Comparison of ENCODE assay signal across 26 cellular contexts in genomic region chr5:154601014-154601413, GRCh38.
"Had no signal": no experiment of that assay in that cellular context is flagged by ENCODE, and none has a peak within 500 bp of the region (broad histone marks: within the 10 kb centered on the region; RNA-seq: fewer than 3 reads in every experiment).

No MANE protein-coding gene starts in this region.

- FAIRE-seq: urothelium cell line had no signal

- H3K27me3 ChIP-seq: testis, thyroid gland, upper lobe of left lung, uterus, vagina had no signal

- H3K9me3 ChIP-seq: stomach, suprapubic skin, testis, thoracic aorta, thyroid gland, tibial artery, tibial nerve, transverse colon, upper lobe of left lung, upper lobe of right lung, uterus, vagina had no signal

- H3K4me1 ChIP-seq: testis, thyroid gland, upper lobe of right lung, uterus had no signal

- DNase-seq: stimulated activated CD4-positive, alpha-beta T cell treated with anti-CD3 and anti-CD28 coated beads, Interleukin-2, amount 100 ng/mL, for 48 hours; stimulated activated CD4-positive, alpha-beta T cell treated with anti-CD3 and anti-CD28 coated beads, Interleukin-4, amount 100 ng/mL, for 1 hour; stimulated activated CD4-positive, alpha-beta T cell treated with anti-CD3 and anti-CD28 coated beads, Interleukin-4, amount 100 ng/mL, for 24 hours; stimulated activated CD4-positive, alpha-beta T cell treated with anti-CD3 and anti-CD28 coated beads, Interleukin-4, amount 100 ng/mL, for 4 hours; stimulated activated CD8-positive, alpha-beta memory T cell treated with anti-CD3 and anti-CD28 coated beads, Interleukin-4, amount 100 ng/mL, for 48 hours; stimulated activated naive B cell treated with anti-CD40 and anti-IgM and Interleukin-4, amounts not matched to agents 10 μg/mL and 1 μg/mL and 100 μg/mL, for 72 hours; stimulated activated naive CD4-positive, alpha-beta T cell; stimulated activated naive CD4-positive, alpha-beta T cell treated with Interleukin-2 at 50 U/mL for 16 hours; stimulated activated naive CD8-positive, alpha-beta T cell treated with anti-CD3 and anti-CD28 coated beads, Interleukin-15, amount 100 ng/mL, for 72 hours; stimulated activated naive CD8-positive, alpha-beta T cell treated with anti-CD3 and anti-CD28 coated beads, Interleukin-15, Interleukin-2, amounts not matched to agents 100 U/mL and 50 U/mL, for 24 hours; stomach; substantia nigra; testis; thyroid gland; tibial artery; transverse colon; upper lobe of left lung; upper lobe of right lung; uterus had no signal

- H3K36me3 ChIP-seq: stomach, suprapubic skin, thoracic aorta, thyroid gland, tibial artery, tibial nerve, transverse colon, upper lobe of left lung, upper lobe of right lung, uterus, vagina had no signal

- ATAC-seq: stimulated activated effector memory CD8-positive, alpha-beta T cell treated with anti-CD3 and anti-CD28 coated beads, Interleukin-12 subunit alpha, Interleukin-12 subunit beta, amount 100 ng/mL, for 72 hours; stimulated activated memory B cell treated with anti-CD40 and anti-IgM and Interleukin-4, amounts not matched to agents 10 μg/mL and 1 μg/mL and 100 μg/mL, for 72 hours; stimulated activated naive B cell treated with anti-CD40 and anti-IgM and Interleukin-4, amounts not matched to agents 10 μg/mL and 1 μg/mL and 100 μg/mL, for 72 hours; stimulated activated naive CD8-positive, alpha-beta T cell treated with anti-CD3 and anti-CD28 coated beads, Interleukin-15, amount 100 ng/mL, for 72 hours; stimulated activated naive CD8-positive, alpha-beta T cell treated with anti-CD3 and anti-CD28 coated beads, Interleukin-15, Interleukin-2, amounts not matched to agents 100 U/mL and 50 U/mL, for 24 hours; upper lobe of right lung had no signal

- H3K27ac ChIP-seq: stomach, suprapubic skin, testis, thoracic aorta, thyroid gland, tibial artery, tibial nerve, transverse colon, upper lobe of left lung, upper lobe of right lung, uterus, vagina had no signal

- H3K4me3 ChIP-seq: stomach, suprapubic skin, testis, thoracic aorta, thyroid gland, tibial artery, tibial nerve, transverse colon, upper lobe of left lung, upper lobe of right lung, uterus, vagina had no signal
